ENCODE assay signal across 12 cellular contexts in genomic region chr1:167542109-167543032, GRCh38. TPM values are rescaled to one million over a fixed set of nuclear protein-coding genes. Genes with fewer than 3 reads are reported as not detected.
DNase-seq lines count a peak whose midpoint lies in the region; ATAC-seq, FAIRE-seq and TF ChIP-seq lines count a peak whose summit lies in the region.
"Had no signal": no experiment of that assay in that cellular context is flagged by ENCODE, and none has a peak within 500 bp of the region (broad histone marks: within the 10 kb centered on the region; RNA-seq: fewer than 3 reads in every experiment).

No MANE protein-coding gene starts in this region.

- H3K9me1 ChIP-seq in K562 (ENCODE audit: control insufficient read depth, insufficient read depth, low read length) = no peaks in the 10 kb centered on the region

- DNase-seq in A549 (ENCODE audit: low read depth in 1 of 2, low spot score in 1 of 2) (no peak), DMS79 treated with DMSO at 0.1 percent for 48 hours (lab: John Stamatoyannopoulos, UW) (peak; percentile 68), NCI-H1105 (lab: John Stamatoyannopoulos, UW) (peak; percentile 53), K562 (ENCODE audit: extremely low read depth in 1 of 4, low spot score in 3 of 4) (peak in 1 of 4 experiments; percentile 13), NCI-H526 treated with DMSO at 0.1 percent for 48 hours (lab: John Stamatoyannopoulos, UW) (no peak), NCI-H510A (lab: John Stamatoyannopoulos, UW) (no peak)
- no peak for DNase-seq in effector memory CD8-positive, alpha-beta T cell
- DNase-seq: activated CD4-positive, alpha-beta T cell treated with anti-CD3 and anti-CD28 coated beads for 4 hours; amniotic stem cell; NCI-H1436 treated with DMSO at 0.1 percent for 48 hours had no signal

- H3K4me1 ChIP-seq in A549 = peaks cover 17% of the 10 kb centered on the region; the same call in 2 of the 3 replicates
- peaks cover 16 to 24% of the 10 kb centered on the region in 2 experiments; a peak in 4 of 5 replicates for H3K4me1 ChIP-seq in K562 (replicated peaks in 1 of 2; ENCODE audit: control insufficient read depth in 2 of 2, insufficient read depth in 2 of 2, low read length in 2 of 2)

- H3K4me3 ChIP-seq in A549 = no peak overlapping the region
- no peak overlapping the region for H3K4me3 ChIP-seq in K562
- H3K4me3 ChIP-seq: BLaER1 had no signal

- POLR2A ChIA-PET in A549 (lab: Yijun Ruan, JAX) (interaction anchor here (2.1 kb wide), 1 partner anchor 11 kb away, joined by 11 read pairs; the partner anchor contains the start of gene CREG1), K562 (lab: Yijun Ruan, JAX) (interaction anchor here (0.7 to 6.1 kb wide), 4 partner anchors 9 to 89 kb away, joined by 3 to 71 read pairs (median 11); partner anchors contain the start of gene CREG1)

- no peak for TF ChIP-seq POLR2A in A549 (IDR thresholded peaks at IDR 0.05; ENCODE audit: low read length)
- TF ChIP-seq POLR2A in K562 (conservative IDR thresholded peaks at IDR 0.05) = no peak

- H3K27me3 Mint-ChIP-seq in effector memory CD8-positive, alpha-beta T cell = no peaks in the 10 kb centered on the region

- TF ChIP-seq EP300 in A549 (IDR thresholded peaks at IDR 0.05) (no peak), K562 (IDR thresholded peaks at IDR 0.05; ENCODE audit: low read length) (no peak)

- in situ Hi-C loops in K562 (cut with MboI) = no loop called here

- no peaks in the 10 kb centered on the region for H3K9me3 Mint-ChIP-seq in effector memory CD8-positive, alpha-beta T cell

- FAIRE-seq in A549 (lab: Jason Lieb, UNC) = no peak
- no peak for FAIRE-seq in K562 (lab: Jason Lieb, UNC)

- intact Hi-C loops in K562 (cut with micrococcal nuclease) = no loop called here

- TF ChIP-seq CTCF in A549 (IDR thresholded peaks at IDR 0.05) (no peak), K562 (IDR thresholded peaks at IDR 0.05 in 2 of 3, conservative IDR thresholded peaks at IDR 0.05 in 1 of 3; ENCODE audit: insufficient read depth in 2 of 3, low read depth in 1 of 3, low read length in 3 of 3) (no peak)

- H3K4me2 ChIP-seq in A549 = peak overlapping the region; percentile 2; the same call in 1 of the 3 replicates
- no peak overlapping the region for H3K4me2 ChIP-seq in K562 (ENCODE audit: insufficient read depth, low read length)
- H3K4me2 ChIP-seq: BLaER1 had no signal

- peaks cover 67% of the 10 kb centered on the region for H3K36me3 ChIP-seq in K562 (ENCODE audit: control insufficient read depth, insufficient read depth, low read length)

- H3K4me3 Mint-ChIP-seq in effector memory CD8-positive, alpha-beta T cell = no peak overlapping the region

- no TSS peak for BruUV-seq in K562 (replicated peaks; lab: Mats Ljungman, UMichigan)

- WGBS in A549 (ENCODE audit: missing lambda C conversion rate) = 83% methylated on average over 12 of the region's 12 CpGs
- 61% methylated on average over 12 of the region's 12 CpGs for WGBS in K562 (ENCODE audit: insufficient coverage, low coverage, missing lambda C conversion rate)

- ATAC-seq in A549 (no peak), K562 (peak; percentile 8; the same call in 2 of the 3 replicates), HG03342 (IDR thresholded peaks at IDR 0.05; ENCODE audit: unreplicated experiment) (no peak)
- ATAC-seq in effector memory CD8-positive, alpha-beta T cell (replicated peaks) = no peak

- peaks cover 3 to 7% of the 10 kb centered on the region in 2 donors for H3K4me1 Mint-ChIP-seq in effector memory CD8-positive, alpha-beta T cell (ENCODE audit: low read depth in 2 of 2)

- H3K27me3 ChIP-seq in K562 (ENCODE audit: control insufficient read depth in 2 of 2, insufficient read depth in 2 of 2, low read length in 2 of 2) = no peaks in the 10 kb centered on the region
- H3K27me3 ChIP-seq: BLaER1 had no signal

- H3K27ac Mint-ChIP-seq in effector memory CD8-positive, alpha-beta T cell = no peak overlapping the region

- peaks cover 3% of the 10 kb centered on the region for H3K36me3 Mint-ChIP-seq in effector memory CD8-positive, alpha-beta T cell (ENCODE audit: insufficient read depth)

- no peak overlapping the region for H2AFZ ChIP-seq in K562 (ENCODE audit: low read depth, low read length)

- H3K79me2 ChIP-seq in K562 (ENCODE audit: control insufficient read depth, insufficient read depth, low read length) = peaks cover 8% of the 10 kb centered on the region

- no peaks in the 10 kb centered on the region for H4K20me1 ChIP-seq in K562 (replicated peaks; ENCODE audit: control insufficient read depth, insufficient read depth, low read length)
- H4K20me1 ChIP-seq: BLaER1 had no signal

- CTCF ChIA-PET in A549 (lab: Yijun Ruan, JAX) = interaction anchor here (0.9 to 2.9 kb wide), 9 partner anchors 8 to 141 kb away, joined by 3 to 34 read pairs (median 5); no protein-coding TSS in a partner anchor
- CTCF ChIA-PET in K562 (lab: Yijun Ruan, JAX; ENCODE audit: low intra/inter-chr PET ratio) = interaction anchor here (1.1 kb wide), 1 partner anchor 141 kb away, joined by 3 read pairs; no protein-coding TSS in a partner anchor

- H3K9ac ChIP-seq in K562 (ENCODE audit: insufficient read depth in 1 of 2, low read depth in 2 of 2, low read length in 2 of 2) = no peak overlapping the region
- H3K9ac ChIP-seq: BLaER1 had no signal

- H3K27ac ChIP-seq in A549 (peak overlapping the region in 1 of 2 experiments; percentile 12; a peak in 1 of 6 replicates), K562 (ENCODE audit: extremely low read depth, low read depth, low read length) (no peak overlapping the region)
- H3K27ac ChIP-seq: BLaER1 had no signal

- no peaks in the 10 kb centered on the region for H3K9me3 ChIP-seq in A549
- H3K9me3 ChIP-seq in K562 (replicated peaks; ENCODE audit: control insufficient read depth, insufficient read depth, low read depth, low read length) = no peaks in the 10 kb centered on the region
- H3K9me3 ChIP-seq: BLaER1 had no signal

- TF ChIP-seq RAD21 in A549 (conservative IDR thresholded peaks at IDR 0.05 in 1 of 2, IDR thresholded peaks at IDR 0.05 in 1 of 2) (no peak), K562 (CRISPR knock-in tag; conservative IDR thresholded peaks at IDR 0.05 in 1 of 2, IDR thresholded peaks at IDR 0.05 in 1 of 2) (no peak)

TF ChIP-seq in A549, 52 proteins besides CTCF, POLR2A, EP300 and RAD21 (continues in another document):
- TF ChIP-seq PHF8 (IDR thresholded peaks at IDR 0.05; ENCODE audit: borderline replicate concordance, low read depth) (no peak), MYC (IDR thresholded peaks at IDR 0.05; ENCODE audit: borderline replicate concordance, low read length) (no peak)

TF ChIP-seq in K562, 482 proteins besides CTCF, POLR2A, EP300 and RAD21 (continues in another document):
- no peak for TF ChIP-seq RBM25 (IDR thresholded peaks at IDR 0.05; ENCODE audit: low read depth, low read length, severe bottlenecking)

RNA-seq across cellular contexts. Expression of gene CREG1, which starts 11.2 kb away (rescaled TPM):
- polyA plus RNA-seq in A549 (2011; rRNA removed) = 129 and 132 TPM in 2 replicates
- polyA plus RNA-seq in A549 (2012; cell fraction: cytosol; rRNA removed) = 39.0 and 55.6 TPM in 2 replicates
- polyA plus RNA-seq in A549 (2012; cell fraction: nucleus; rRNA removed) = 24.0 and 29.6 TPM in 2 replicates
- polyA plus RNA-seq in A549 (2017; fragmentation: RNase III; extraction: RNeasy Plus Mini Kit Qiagen cat#74134 plus additional on column Dnase treatment) = 64.6 to 70.2 TPM (median 65.3 TPM) in 3 replicates
- polyA minus RNA-seq in A549 (2011; rRNA and poly(A)+ RNA removed) = 20.5 and 23.4 TPM in 2 replicates
- 70.1 and 115 TPM in 2 replicates for total RNA-seq in K562 (2011; cell fraction: chromatin; rRNA removed; ENCODE audit: low replicate concordance)
- 141 and 156 TPM in 2 replicates for total RNA-seq in K562 (2011; cell fraction: nucleolus; rRNA removed)
- 172 and 258 TPM in 2 replicates for total RNA-seq in K562 (2011; cell fraction: nucleoplasm; rRNA removed)
- 115 and 139 TPM in 2 replicates for total RNA-seq in K562 (2014; rRNA removed)
- total RNA-seq in K562 (2014; rRNA removed; fragmentation: Illumina TruSeq; extraction: Trizol) = 161 and 179 TPM in 2 replicates
- 164 and 178 TPM in 2 replicates for total RNA-seq in K562 (2015; rRNA removed; fragmentation: Illumina TruSeq; extraction: Trizol)
- 150 and 154 TPM in 2 replicates for total RNA-seq in K562 (2021)
- polyA plus RNA-seq in K562 (2011; rRNA removed) = 272 TPM in 2 replicates
- polyA plus RNA-seq in K562 (2011; cell fraction: cytosol; rRNA removed) = 152 and 184 TPM in 2 replicates
- 41.7 and 74.9 TPM in 2 replicates for polyA plus RNA-seq in K562 (2011; cell fraction: nucleus; rRNA removed)
- 137 and 336 TPM in 2 replicates for polyA plus RNA-seq in K562 (2012)
- polyA plus RNA-seq in K562 (2014; fragmentation: Illumina TruSeq; extraction: Trizol) = 163 and 197 TPM in 2 replicates
- polyA plus RNA-seq in K562 (2014; fragmentation: Nextera tagmentation; extraction: Ambion mirVana) = 10 to 100 TPM; 45.7 to 58.2 TPM
- polyA plus RNA-seq in K562 (2014; rRNA removed) = 176 and 186 TPM in 2 replicates
- 101 and 126 TPM in 2 replicates for polyA minus RNA-seq in K562 (2011; rRNA and poly(A)+ RNA removed)
- polyA minus RNA-seq in K562 (2011; cell fraction: cytosol; rRNA and poly(A)+ RNA removed) = 59.4 and 78.2 TPM in 2 replicates
- polyA minus RNA-seq in K562 (2011; cell fraction: nucleus; rRNA and poly(A)+ RNA removed) = 17.5 and 30.3 TPM in 2 replicates

RNA-seq across cellular contexts. Expression of gene CD247, which starts 24.0 kb away (rescaled TPM):
- 0.27 and 0.30 TPM in 2 replicates for polyA plus RNA-seq in A549 (2011; rRNA removed)
- polyA plus RNA-seq in A549 (2012; cell fraction: cytosol; rRNA removed) = 0.40 and 0.49 TPM in 2 replicates
- polyA plus RNA-seq in A549 (2012; cell fraction: nucleus; rRNA removed) = 0.42 and 0.58 TPM in 2 replicates
- 0.10 to 0.28 TPM (median 0.18 TPM) in 3 replicates for polyA plus RNA-seq in A549 (2017; fragmentation: RNase III; extraction: RNeasy Plus Mini Kit Qiagen cat#74134 plus additional on column Dnase treatment)
- 0.37 TPM in 1 of 2 replicates, not detected in the other for polyA minus RNA-seq in A549 (2011; rRNA and poly(A)+ RNA removed)
- 0.44 TPM in 1 of 2 replicates, not detected in the other for total RNA-seq in K562 (2011; cell fraction: chromatin; rRNA removed; ENCODE audit: low replicate concordance)
- total RNA-seq in K562 (2011; cell fraction: nucleolus; rRNA removed) = 0.50 and 0.53 TPM in 2 replicates
- 0.15 and 0.23 TPM in 2 replicates for total RNA-seq in K562 (2011; cell fraction: nucleoplasm; rRNA removed)
- 0.12 TPM in 1 of 2 replicates, not detected in the other for total RNA-seq in K562 (2014; rRNA removed)
- not detected in 2 replicates for total RNA-seq in K562 (2014; rRNA removed; fragmentation: Illumina TruSeq; extraction: Trizol)
- 0.18 TPM in 1 of 2 replicates, not detected in the other for total RNA-seq in K562 (2015; rRNA removed; fragmentation: Illumina TruSeq; extraction: Trizol)
- 0.22 and 0.42 TPM in 2 replicates for total RNA-seq in K562 (2021)
- 0.08 and 0.18 TPM in 2 replicates for polyA plus RNA-seq in K562 (2011; rRNA removed)
- 0.12 TPM in 1 of 2 replicates, not detected in the other for polyA plus RNA-seq in K562 (2011; cell fraction: cytosol; rRNA removed)
- 0.27 and 0.43 TPM in 2 replicates for polyA plus RNA-seq in K562 (2011; cell fraction: nucleus; rRNA removed)
- 0.20 and 0.21 TPM in 2 replicates for polyA plus RNA-seq in K562 (2012)
- polyA plus RNA-seq in K562 (2014; fragmentation: Illumina TruSeq; extraction: Trizol) = not detected in 2 replicates
- polyA plus RNA-seq in K562 (2014; fragmentation: Nextera tagmentation; extraction: Ambion mirVana) = not detected
- polyA plus RNA-seq in K562 (2014; rRNA removed) = 0.37 and 0.55 TPM in 2 replicates
- not detected in 2 replicates for polyA minus RNA-seq in K562 (2011; rRNA and poly(A)+ RNA removed)
- not detected in 2 replicates for polyA minus RNA-seq in K562 (2011; cell fraction: cytosol; rRNA and poly(A)+ RNA removed)
- polyA minus RNA-seq in K562 (2011; cell fraction: nucleus; rRNA and poly(A)+ RNA removed) = not detected in 2 replicates

Comparison
In these comparisons a context has a peak if more than half of its experiments do, and no peak if none do; other contexts are left out.
1. DNase-seq: peak in DMS79 treated with DMSO at 0.1 percent for 48 hours (single experiment) and NCI-H1105 (single experiment); none in A549 (0 of 2), NCI-H526 treated with DMSO at 0.1 percent for 48 hours (single experiment), effector memory CD8-positive, alpha-beta T cell (0 of 3) and NCI-H510A (single experiment).
2. Of the 35 proteins assayed by ChIP-seq in both K562 and A549: peak only in K562: CEBPB; only in A549: none; in both: none; in neither: 33; mixed calls (peak in some experiments, not most) for 1.